17 cellular contexts compared by ENCODE assay signal in genomic region chr19:6535558-6536137, GRCh38. TPM values are rescaled to one million over a fixed set of nuclear protein-coding genes. Genes with fewer than 3 reads are reported as not detected.
A peak's percentile ranks its signal among the peaks of the same experiment; 100 is the strongest.
DNase-seq lines count a peak whose midpoint lies in the region; ATAC-seq and TF ChIP-seq lines count a peak whose summit lies in the region.
"Had no signal": no experiment of that assay in that cellular context is flagged by ENCODE, and none has a peak within 500 bp of the region (broad histone marks: within the 10 kb centered on the region; RNA-seq: fewer than 3 reads in every experiment).

No MANE protein-coding gene starts in this region.

- H3K36me3 ChIP-seq in BLaER1 treated with 17β-estradiol and CSF1 and Interleukin-3, amounts not matched to agents 10 nM and 100 nM = peaks cover 14 to 27% (median 21%) of the 10 kb centered on the region in 11 experiments
- H3K36me3 ChIP-seq in DOHH2 (ENCODE audit: control insufficient read depth, low read length) (peaks cover 61% of the 10 kb centered on the region), OCI-LY3 (replicated peaks; ENCODE audit: low read depth, low read length) (peaks cover 79% of the 10 kb centered on the region), ovary (no peaks in the 10 kb centered on the region), prostate gland (no peaks in the 10 kb centered on the region)

- peaks cover 0 to 14% (median 8%) of the 10 kb centered on the region in 11 experiments; a peak in 12 of 22 replicates for H3K9me3 ChIP-seq in BLaER1 treated with 17β-estradiol and CSF1 and Interleukin-3, amounts not matched to agents 10 nM and 100 nM (replicated peaks in 1 of 11)
- H3K9me3 ChIP-seq in DOHH2 (ENCODE audit: control insufficient read depth, insufficient read depth, low read length) (no peaks in the 10 kb centered on the region), OCI-LY3 (ENCODE audit: insufficient read depth, low read length) (no peaks in the 10 kb centered on the region), ovary (peaks cover 0 to 3% of the 10 kb centered on the region in 2 donors), prostate gland (no peaks in the 10 kb centered on the region)

- H3F3A ChIP-seq in DOHH2 (ENCODE audit: control insufficient read depth, insufficient read depth) = peaks cover 19% of the 10 kb centered on the region

- peaks cover 9 to 15% of the 10 kb centered on the region in 2 donors for H3K27me3 Mint-ChIP-seq in effector memory CD8-positive, alpha-beta T cell

- peaks cover 45 to 72% (median 59%) of the 10 kb centered on the region in 10 experiments for H3K4me1 ChIP-seq in BLaER1 treated with 17β-estradiol and CSF1 and Interleukin-3, amounts not matched to agents 10 nM and 100 nM
- peaks cover 51% of the 10 kb centered on the region for H3K4me1 ChIP-seq in DOHH2 (ENCODE audit: control insufficient read depth, low read length)
- peaks cover 48% of the 10 kb centered on the region for H3K4me1 ChIP-seq in OCI-LY3 (ENCODE audit: low read length)
- peaks cover 6% of the 10 kb centered on the region for H3K4me1 ChIP-seq in ovary (ENCODE audit: insufficient read depth)
- peaks cover 9% of the 10 kb centered on the region for H3K4me1 ChIP-seq in prostate gland (replicated peaks)

- H3K4me1 Mint-ChIP-seq in effector memory CD8-positive, alpha-beta T cell (ENCODE audit: low read depth in 2 of 2) = peaks cover 30 to 44% of the 10 kb centered on the region in 2 donors

- 89 to 92% (median 90%) methylated on average over 10 of the region's 10 CpGs for WGBS in ovary, 3 donors
- WGBS in prostate gland = 94% methylated on average over 10 of the region's 10 CpGs

- peaks cover 5 to 43% (median 17%) of the 10 kb centered on the region in 11 experiments; a peak in 16 of 22 replicates for H4K20me1 ChIP-seq in BLaER1 treated with 17β-estradiol and CSF1 and Interleukin-3, amounts not matched to agents 10 nM and 100 nM
- H4K20me1 ChIP-seq in DOHH2 (ENCODE audit: control insufficient read depth, insufficient read depth, low read depth, low read length) (peaks cover 9% of the 10 kb centered on the region; the same call in 1 of the 2 replicates), OCI-LY3 (ENCODE audit: insufficient read depth, low read length) (peaks cover 53% of the 10 kb centered on the region)

- no peaks in the 10 kb centered on the region for H3K27me3 ChIP-seq in BLaER1 treated with 17β-estradiol and CSF1 and Interleukin-3, amounts not matched to agents 10 nM and 100 nM
- H3K27me3 ChIP-seq in DOHH2 (ENCODE audit: control insufficient read depth, low read length) (no peaks in the 10 kb centered on the region), OCI-LY3 (ENCODE audit: low read depth, low read length) (no peaks in the 10 kb centered on the region), ovary (no peaks in the 10 kb centered on the region), prostate gland (replicated peaks; ENCODE audit: insufficient read depth) (no peaks in the 10 kb centered on the region)

- TF ChIP-seq POLR2A in ovary (IDR thresholded peaks at IDR 0.05) (no peak), prostate gland (IDR thresholded peaks at IDR 0.05) (no peak)

- H3K79me2 ChIP-seq in DOHH2 (ENCODE audit: control insufficient read depth, low read length) (peaks cover 51% of the 10 kb centered on the region), OCI-LY3 (ENCODE audit: low read length) (peaks cover 59% of the 10 kb centered on the region)

- H3K27ac ChIP-seq in BLaER1 treated with 17β-estradiol and CSF1 and Interleukin-3, amounts not matched to agents 10 nM and 100 nM = peak overlapping the region in 10 of 11 experiments; percentile 0 to 89 (median 81); a peak in 17 of 22 replicates
- peak overlapping the region; percentile 84 for H3K27ac ChIP-seq in DOHH2 (ENCODE audit: low read depth, low read length)
- H3K27ac ChIP-seq in OCI-LY3 (ENCODE audit: low read length) = peak overlapping the region; percentile 79
- no peak overlapping the region for H3K27ac ChIP-seq in ovary
- H3K27ac ChIP-seq in prostate gland = no peak overlapping the region

- intact Hi-C loops in ovary (cut with DNase I) (no loop called here), prostate gland (cut with DNase I) (loop anchor here (10.0 kb wide), 1 partner anchor 199 kb away; the partner anchor contains the start of genes GPR108 and TRIP10)

- DNase-seq in effector memory CD8-positive, alpha-beta T cell = no peak
- no peak for DNase-seq in NK-92 treated with Interleukin-12 subunit alpha and Interleukin-12 subunit beta, amount 100 ng/mL, for 24 hours (lab: John Stamatoyannopoulos, UW)
- no peak for DNase-seq in ovary
- DNase-seq in prostate gland (ENCODE audit: low spot score) = no peak
- no peak for DNase-seq in stimulated activated CD4-positive, alpha-beta T cell treated with anti-CD3 and anti-CD28 coated beads, Interleukin-2, amount 100 ng/mL, for 24 hours
- DNase-seq: left ventricle myocardium superior, NCI-H187, NCI-H345 had no signal

- ATAC-seq in effector memory CD8-positive, alpha-beta T cell (replicated peaks) = no peak

- H3K9ac ChIP-seq in BLaER1 treated with 17β-estradiol and CSF1 and Interleukin-3, amounts not matched to agents 10 nM and 100 nM = peak overlapping the region in 2 of 11 experiments; percentile 1 to 42; a peak in 3 of 22 replicates
- H3K9ac ChIP-seq in OCI-LY3 (ENCODE audit: low read length) = no peak overlapping the region

- peak overlapping the region; percentile 18 to 91 (median 65); a peak in 21 of 22 replicates for H3K4me2 ChIP-seq in BLaER1 treated with 17β-estradiol and CSF1 and Interleukin-3, amounts not matched to agents 10 nM and 100 nM
- H3K4me2 ChIP-seq in DOHH2 (ENCODE audit: low read length) = peak overlapping the region; percentile 83
- H3K4me2 ChIP-seq in OCI-LY3 (ENCODE audit: low read length) = peak overlapping the region; percentile 28

- H3K9me3 Mint-ChIP-seq in effector memory CD8-positive, alpha-beta T cell = no peaks in the 10 kb centered on the region
- H3K9me3 Mint-ChIP-seq: activated T-cell treated with anti-CD3 and anti-CD28 coated beads, Interleukin-2, amount 50 U/mL, for 24 hours; stimulated activated naive CD8-positive, alpha-beta T cell treated with anti-CD3 and anti-CD28 coated beads, Interleukin-15, amount 100 ng/mL, for 72 hours; type B pancreatic cell had no signal

- TF ChIP-seq CTCF in DOHH2 (IDR thresholded peaks at IDR 0.05; ENCODE audit: low read depth, low read length, poor library complexity, severe bottlenecking) (no peak), OCI-LY3 (IDR thresholded peaks at IDR 0.05; ENCODE audit: low read depth, low read length) (no peak), ovary (IDR thresholded peaks at IDR 0.05) (no peak), prostate gland (IDR thresholded peaks at IDR 0.05) (no peak)

- H2AFZ ChIP-seq in OCI-LY3 (ENCODE audit: low read depth, low read length) = no peak overlapping the region

- 0 out of 20 replicates have a peak overlapping the region, but pooled peaks of 1 of the 10 experiments have one; percentile 9 for H3K4me3 ChIP-seq in BLaER1 treated with 17β-estradiol and CSF1 and Interleukin-3, amounts not matched to agents 10 nM and 100 nM
- H3K4me3 ChIP-seq in DOHH2 (ENCODE audit: low read length) (peak overlapping the region; percentile 8; the same call in 1 of the 2 replicates), OCI-LY3 (ENCODE audit: low read length) (no peak overlapping the region), ovary (no peak overlapping the region), prostate gland (no peak overlapping the region)

- H3K27ac Mint-ChIP-seq in effector memory CD8-positive, alpha-beta T cell = peak overlapping the region; percentile 42 to 93
- H3K27ac Mint-ChIP-seq: type B pancreatic cell had no signal

- no peak for TF ChIP-seq EP300 in ovary (IDR thresholded peaks at IDR 0.05)

- no peaks in the 10 kb centered on the region for H3K9me2 ChIP-seq in DOHH2 (replicated peaks; ENCODE audit: control insufficient read depth, low read length)

- H3K36me3 Mint-ChIP-seq in effector memory CD8-positive, alpha-beta T cell (ENCODE audit: insufficient read depth) = peaks cover 28% of the 10 kb centered on the region
- H3K36me3 Mint-ChIP-seq: type B pancreatic cell had no signal

- H3K4me3 Mint-ChIP-seq in effector memory CD8-positive, alpha-beta T cell = peak overlapping the region; percentile 10 to 65
- H3K4me3 Mint-ChIP-seq: activated T-cell treated with anti-CD3 and anti-CD28 coated beads, Interleukin-2, amount 50 U/mL, for 24 hours; stimulated activated naive CD8-positive, alpha-beta T cell treated with anti-CD3 and anti-CD28 coated beads, Interleukin-15, amount 100 ng/mL, for 72 hours; type B pancreatic cell had no signal

RNA-seq across cellular contexts. Expression of gene TNFSF9, which starts 4.8 kb away (rescaled TPM):
- 1 to 10 TPM in 1 of 7 donors, under 1 TPM in 5, not detected in 1; 0.12 to 1.1 (median 0.44) TPM for total RNA-seq in ovary
- polyA plus RNA-seq in ovary = under 1 TPM; 0.10 to 0.17 TPM
- 1 to 10 TPM in 1 of 2 donors, not detected in 1; 4.5 TPM for total RNA-seq in prostate gland

RNA-seq across cellular contexts. Expression of gene TUBB4A, which starts 33.5 kb away (rescaled TPM):
- total RNA-seq in ovary (1 to 10 TPM in 3 of 7 donors, under 1 TPM in 2, not detected in 2; 0.88 to 6.4 (median 3.2) TPM), prostate gland (100 to 1,000 TPM in 1 of 2 donors, under 1 TPM in 1; 0.23 to 100 TPM)
- polyA plus RNA-seq in ovary = 10 to 100 TPM in 1 of 2 donors, under 1 TPM in 1; 0.92 to 47.1 TPM
- total RNA-seq: bronchial epithelial cell, osteoblast had no signal

RNA-seq across cellular contexts. Expression of gene DENND1C, which starts 54.1 kb away (rescaled TPM):
- 1 to 10 TPM in 3 of 7 donors, under 1 TPM in 4; 0.72 to 2.3 (median 1.00) TPM for total RNA-seq in ovary
- 1 to 10 TPM in 1 of 2 donors, under 1 TPM in 1; 0.63 to 1.2 TPM for polyA plus RNA-seq in ovary
- 1 to 10 TPM in 1 of 2 donors, under 1 TPM in 1; 0.91 to 1.4 TPM for total RNA-seq in prostate gland
- total RNA-seq: osteoblast had no signal

RNA-seq across cellular contexts. Expression of gene CD70, which starts 55.3 kb away (rescaled TPM):
- under 1 TPM in 1 of 7 donors, not detected in 6; 0.31 TPM for total RNA-seq in ovary
- polyA plus RNA-seq in ovary = not detected
- not detected for total RNA-seq in prostate gland
- total RNA-seq: bronchial epithelial cell, left ventricle myocardium superior, osteoblast, sciatic nerve had no signal

Comparison
In these comparisons a context has a peak if more than half of its experiments do, and no peak if none do; other contexts are left out.
1. H3K27ac ChIP-seq: peak in BLaER1 treated with 17β-estradiol and CSF1 and Interleukin-3, amounts not matched to agents 10 nM and 100 nM (10 of 11), DOHH2 (single experiment) and OCI-LY3 (single experiment); none in ovary (0 of 2) and prostate gland (0 of 2).
2. H3K4me2 ChIP-seq: peak in every context shown above with its lines; median percentile 83 in DOHH2; 65 in BLaER1 treated with 17β-estradiol and CSF1 and Interleukin-3, amounts not matched to agents 10 nM and 100 nM; 28 in OCI-LY3.